Comparison of ENCODE assay signal across 9 cellular contexts in the genomic region with DNA sequence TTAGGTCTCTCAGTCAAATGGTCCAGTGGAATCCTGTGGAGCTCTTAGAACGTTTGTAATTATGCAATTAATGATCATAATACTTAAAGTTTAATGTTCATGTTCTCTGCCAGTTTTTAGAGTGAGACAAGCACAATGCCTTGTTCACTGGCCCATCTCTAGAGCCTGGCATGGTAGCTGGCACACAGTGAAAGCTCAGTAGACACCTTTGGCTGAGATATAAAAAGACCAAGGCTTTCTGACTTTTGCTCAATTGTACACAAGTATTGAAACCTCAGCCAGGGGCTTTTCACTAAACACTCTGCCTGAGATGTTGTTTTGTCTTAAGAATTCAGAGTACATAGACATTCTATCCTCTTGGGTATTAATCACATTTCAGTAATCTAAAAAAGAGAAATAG.
DNase-seq lines count a peak whose midpoint lies in the region; ATAC-seq, FAIRE-seq and TF ChIP-seq lines count a peak whose summit lies in the region.
"Had no signal": no experiment of that assay in that cellular context is flagged by ENCODE, and none has a peak within 500 bp of the region (broad histone marks: within the 10 kb centered on the region; RNA-seq: fewer than 3 reads in every experiment).

No MANE protein-coding gene starts in this region.

- intact Hi-C loops in MCF 10A (cut with micrococcal nuclease) = no loop called here
- intact Hi-C loops in breast epithelium (cut with DNase I; ENCODE audit: low total_unique reads) = no loop called here
- intact Hi-C loops in psoas muscle (cut with DNase I) = no loop called here

- peak overlapping the region; percentile 93 for H3K27ac Mint-ChIP-seq in MCF 10A (ENCODE audit: low read depth, unreplicated experiment)
- H3K27ac Mint-ChIP-seq in effector memory CD8-positive, alpha-beta T cell = peak overlapping the region; percentile 88 to 95

- H3K4me3 ChIP-seq in breast epithelium = no peak overlapping the region
- H3K4me3 ChIP-seq in psoas muscle = no peak overlapping the region
- H3K4me3 ChIP-seq: SJCRH30 had no signal

- no peak for FAIRE-seq in HTR-8/SVneo (lab: Jason Lieb, UNC)

- H3K36me3 ChIP-seq in breast epithelium (no peaks in the 10 kb centered on the region), psoas muscle (ENCODE audit: insufficient read depth in 1 of 2, low read depth in 1 of 2) (no peaks in the 10 kb centered on the region)
- H3K36me3 ChIP-seq: SJCRH30 had no signal

- H3K4me1 Mint-ChIP-seq in MCF 10A (ENCODE audit: insufficient read depth, unreplicated experiment) = peaks cover 40% of the 10 kb centered on the region
- peaks cover 35 to 51% of the 10 kb centered on the region in 2 donors for H3K4me1 Mint-ChIP-seq in effector memory CD8-positive, alpha-beta T cell (ENCODE audit: low read depth in 2 of 2)

- no peaks in the 10 kb centered on the region for H3K36me3 Mint-ChIP-seq in MCF 10A (ENCODE audit: insufficient read depth, unreplicated experiment)
- H3K36me3 Mint-ChIP-seq in effector memory CD8-positive, alpha-beta T cell (ENCODE audit: insufficient read depth) = peaks cover 5% of the 10 kb centered on the region

- H3K27me3 Mint-ChIP-seq in MCF 10A (ENCODE audit: insufficient read depth, unreplicated experiment) = no peaks in the 10 kb centered on the region
- H3K27me3 Mint-ChIP-seq in effector memory CD8-positive, alpha-beta T cell = no peaks in the 10 kb centered on the region

- BruUV-seq in MCF 10A (replicated peaks; lab: Mats Ljungman, UMichigan) = no TSS peak

- H3K27me3 ChIP-seq in breast epithelium = no peaks in the 10 kb centered on the region
- no peaks in the 10 kb centered on the region for H3K27me3 ChIP-seq in psoas muscle (ENCODE audit: insufficient read depth in 3 of 3, low read length in 2 of 3)
- H3K27me3 ChIP-seq: SJCRH30 had no signal

- 25 to 51% (median 35%) methylated on average over 1 of the region's 1 CpG for WGBS in psoas muscle, 3 donors

- H3K27ac ChIP-seq in breast epithelium (peak overlapping the region in 1 of 2 donors; percentile 60), psoas muscle (no peak overlapping the region)
- H3K27ac ChIP-seq: SJCRH30 had no signal

- H3K9me3 ChIP-seq in breast epithelium (no peaks in the 10 kb centered on the region), psoas muscle (no peaks in the 10 kb centered on the region)
- H3K9me3 ChIP-seq: SJCRH30 had no signal

- CTCF ChIA-PET in MCF 10A (lab: Yijun Ruan, JAX) = interaction anchor here (0.7 to 0.8 kb wide), 2 partner anchors 176 to 244 kb away, joined by 3 read pairs; no protein-coding TSS in a partner anchor

- H3K4me1 ChIP-seq in breast epithelium (no peaks in the 10 kb centered on the region), psoas muscle (peaks cover 8% of the 10 kb centered on the region)

- H3K9me3 Mint-ChIP-seq in MCF 10A (ENCODE audit: unreplicated experiment) = no peaks in the 10 kb centered on the region
- no peaks in the 10 kb centered on the region for H3K9me3 Mint-ChIP-seq in effector memory CD8-positive, alpha-beta T cell

- peak; percentile 0 for DNase-seq in MCF 10A (ENCODE audit: unreplicated experiment)
- DNase-seq in breast epithelium (ENCODE audit: low spot score in 2 of 2) = no peak
- peak in 2 of 3 experiments; percentile 11 to 22 for DNase-seq in effector memory CD8-positive, alpha-beta T cell
- DNase-seq in psoas muscle = no peak
- DNase-seq in HTR-8/SVneo (ENCODE audit: insufficient read length, low spot score) = no peak
- DNase-seq in HuH-7 (ENCODE audit: low spot score) = no peak
- DNase-seq in dermis blood vessel endothelial cell = no peak
- DNase-seq: SJCRH30 had no signal

- ATAC-seq in HG03159 (IDR thresholded peaks at IDR 0.05; ENCODE audit: unreplicated experiment) = peak; percentile 33
- peak; percentile 28 for ATAC-seq in effector memory CD8-positive, alpha-beta T cell (replicated peaks)
- no peak for ATAC-seq in psoas muscle

- peak overlapping the region; percentile 13 for H3K4me3 Mint-ChIP-seq in MCF 10A (ENCODE audit: unreplicated experiment)
- peak overlapping the region; percentile 9 to 35 for H3K4me3 Mint-ChIP-seq in effector memory CD8-positive, alpha-beta T cell

- TF ChIP-seq POLR2A in breast epithelium (IDR thresholded peaks at IDR 0.05) = no peak

- POLR2A ChIA-PET in MCF 10A (lab: Yijun Ruan, JAX) = interaction anchor here (0.9 to 4.8 kb wide), 8 partner anchors 10 to 990 kb away, joined by 3 to 37 read pairs (median 6); a partner anchor contains a TSS

- TF ChIP-seq CTCF in MCF 10A (IDR thresholded peaks at IDR 0.05; ENCODE audit: unreplicated experiment) = no peak
- no peak for TF ChIP-seq CTCF in breast epithelium (IDR thresholded peaks at IDR 0.05)
- TF ChIP-seq CTCF in psoas muscle (IDR thresholded peaks at IDR 0.05) = no peak

Comparison
In these comparisons a context has a peak if more than half of its experiments do, and no peak if none do; other contexts are left out.
1. DNase-seq: peak in MCF 10A (single experiment) and effector memory CD8-positive, alpha-beta T cell (2 of 3); none in breast epithelium (0 of 2), psoas muscle (0 of 2), HTR-8/SVneo (single experiment), HuH-7 (single experiment) and dermis blood vessel endothelial cell (single experiment).
2. ATAC-seq: peak in HG03159 (single experiment) and effector memory CD8-positive, alpha-beta T cell (single experiment); none in psoas muscle (0 of 4).